In the genomic region with DNA sequence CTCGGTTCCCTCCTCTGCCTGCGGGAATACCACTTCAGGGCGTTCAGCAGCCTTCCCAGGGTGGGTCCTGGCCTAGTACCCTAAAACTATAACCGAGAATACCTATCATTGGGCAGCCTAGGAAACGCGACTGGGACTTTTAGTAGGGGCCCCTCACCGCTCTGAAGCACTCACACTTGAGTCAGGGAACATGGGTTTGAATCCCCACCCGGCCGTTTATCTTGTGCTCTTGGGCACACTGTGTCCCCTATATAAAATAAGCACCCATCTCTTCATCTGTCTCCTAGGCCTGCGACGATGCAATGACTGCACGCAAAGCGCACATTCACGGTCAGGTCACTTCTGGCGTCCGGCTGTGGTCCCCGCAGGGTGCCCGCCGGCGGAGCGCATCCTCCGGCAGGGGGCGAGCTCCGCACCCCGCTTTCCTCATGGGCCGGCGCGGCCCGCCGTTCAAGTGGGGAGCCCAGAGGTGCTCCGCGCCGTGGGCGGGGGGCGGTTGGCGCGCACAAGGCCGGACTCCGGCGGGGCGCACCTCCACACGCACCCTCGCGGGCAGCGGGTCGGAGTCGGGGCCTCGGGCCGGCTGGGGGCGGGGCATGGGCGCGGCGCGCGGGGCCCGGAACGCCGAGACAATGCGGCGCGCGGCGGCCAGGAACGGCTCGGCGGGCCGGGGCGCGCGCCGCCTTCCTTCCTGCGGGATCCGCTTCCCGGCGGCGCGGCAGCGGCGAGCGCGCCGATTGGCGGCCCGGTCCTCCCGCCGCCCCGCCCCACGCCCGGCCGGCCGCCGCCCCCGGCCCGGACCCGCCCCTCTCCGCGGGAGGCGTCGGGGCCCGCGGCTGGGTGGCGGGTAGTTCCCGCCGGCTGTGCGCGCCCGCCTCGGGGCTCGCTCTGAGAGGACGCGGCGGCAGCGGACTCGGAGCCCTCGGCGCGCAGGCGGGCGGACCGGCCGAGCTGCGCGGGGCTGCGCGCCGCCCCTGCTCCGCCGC, we compare ENCODE assay signal across 8 cellular contexts. TPM values are rescaled to one million over a fixed set of nuclear protein-coding genes. Genes with fewer than 3 reads are reported as not detected.
A peak's percentile ranks its signal among the peaks of the same experiment; 100 is the strongest.
DNase-seq lines count a peak whose midpoint lies in the region; ATAC-seq and TF ChIP-seq lines count a peak whose summit lies in the region.

A gene (plus strand): TSS at position 850 of the 986 bp plus-strand sequence. CDS start 293 bp downstream, outside the sequence.

- peak within 1 kb of the TSS; percentile 25 for H3K27ac ChIP-seq in CD8-positive, alpha-beta memory T cell (ENCODE audit: low read depth, low read length)
- peak within 1 kb of the TSS; percentile 86 for H3K27ac ChIP-seq in RWPE2 (ENCODE audit: poor library complexity, severe bottlenecking)
- H3K27ac ChIP-seq in psoas muscle: peak within 1 kb of the TSS; percentile 65

- WGBS in psoas muscle, 3 donors: 2 to 5% (median 4%) methylated on average over 49 to 127 of the region's 128 CpGs

- in situ Hi-C loops in astrocyte of the spinal cord (cut with HindIII; ENCODE audit: low sequenced_read_pairs): no loop called here

- no peaks in the 10 kb centered on the region for H3K36me3 ChIP-seq in CD8-positive, alpha-beta memory T cell (ENCODE audit: insufficient read depth, low read length)
- H3K36me3 ChIP-seq in RWPE2 (ENCODE audit: low read depth) (peaks cover 22% of the 10 kb centered on the region), psoas muscle (ENCODE audit: insufficient read depth in 1 of 2, low read depth in 1 of 2) (no peaks in the 10 kb centered on the region)

- peak within 1 kb of the TSS in 1 of 8 donors; percentile 15 for H3K27ac Mint-ChIP-seq in CD8-positive, alpha-beta memory T cell

- peak; percentile 54 for ATAC-seq in GM19452 (IDR thresholded peaks at IDR 0.05; ENCODE audit: unreplicated experiment)
- ATAC-seq in RWPE2 (ENCODE audit: low read depth): peak; percentile 62
- peak; percentile 73 to 88 (median 87) for ATAC-seq in psoas muscle

- peaks cover 0 to 2% (median 0%) of the 10 kb centered on the region in 3 donors for H3K36me3 Mint-ChIP-seq in CD8-positive, alpha-beta memory T cell

- DNase-seq in CD8-positive, alpha-beta memory T cell: peak in 1 of 5 donors; percentile 16
- DNase-seq in HuH-7.5 (ENCODE audit: low spot score): peak; percentile 74
- DNase-seq in RWPE2 (ENCODE audit: low spot score): no peak
- peak; percentile 59 for DNase-seq in astrocyte of the spinal cord (ENCODE audit: low read depth, low spot score)
- peak; percentile 53 to 58 for DNase-seq in hippocampal formation (lab: John Stamatoyannopoulos, UW)
- DNase-seq in psoas muscle: peak; percentile 80 to 86
- no peak for DNase-seq in NCI-H2107 treated with DMSO at 0.1 percent for 48 hours (lab: John Stamatoyannopoulos, UW; ENCODE audit: unreplicated experiment)

- peak within 1 kb of the TSS; percentile 37 for H3K4me3 ChIP-seq in CD8-positive, alpha-beta memory T cell (ENCODE audit: low read length)
- peak within 1 kb of the TSS; percentile 100 for H3K4me3 ChIP-seq in RWPE2 (ENCODE audit: severe bottlenecking)
- peak within 1 kb of the TSS; percentile 74 for H3K4me3 ChIP-seq in astrocyte of the spinal cord (ENCODE audit: low read depth, low read length)
- peak within 1 kb of the TSS; percentile 79 for H3K4me3 ChIP-seq in psoas muscle

- H3K27me3 ChIP-seq in CD8-positive, alpha-beta memory T cell (ENCODE audit: insufficient read depth, low read length, poor library complexity, severe bottlenecking): peaks cover 9% of the 10 kb centered on the region
- H3K27me3 ChIP-seq in RWPE2 (ENCODE audit: insufficient read depth, poor library complexity, severe bottlenecking) (no peaks in the 10 kb centered on the region), psoas muscle (ENCODE audit: insufficient read depth in 3 of 3, low read length in 2 of 3) (peaks cover 0 to 18% (median 0%) of the 10 kb centered on the region in 3 donors)

- TF ChIP-seq CTCF in RWPE2 (IDR thresholded peaks at IDR 0.05; ENCODE audit: poor library complexity, severe bottlenecking) (peak; percentile 92), astrocyte of the spinal cord (IDR thresholded peaks at IDR 0.05; ENCODE audit: low read depth, low read length) (peak; percentile 74), psoas muscle (IDR thresholded peaks at IDR 0.05) (peak; percentile 73)

- H3K4me3 Mint-ChIP-seq in CD8-positive, alpha-beta memory T cell: peak within 1 kb of the TSS; percentile 45 to 74 (median 61)

- CTCF ChIA-PET in CD8-positive, alpha-beta memory T cell (lab: Charles Lee): interaction anchor here (1.4 kb wide), 1 partner anchor 12 kb away, joined by 4 read pairs; no protein-coding TSS in a partner anchor

- H3K4me1 Mint-ChIP-seq in CD8-positive, alpha-beta memory T cell: peaks cover 3 to 8% (median 6%) of the 10 kb centered on the region in 3 donors

- POLR2A ChIA-PET in CD8-positive, alpha-beta memory T cell (lab: Charles Lee): no interaction called here

- H3K9me3 Mint-ChIP-seq in CD8-positive, alpha-beta memory T cell: no peaks in the 10 kb centered on the region

- H3K4me1 ChIP-seq in CD8-positive, alpha-beta memory T cell (ENCODE audit: insufficient read depth, low read length): no peaks in the 10 kb centered on the region
- H3K4me1 ChIP-seq in RWPE2 (ENCODE audit: insufficient read depth, poor library complexity, severe bottlenecking): peaks cover 18% of the 10 kb centered on the region
- H3K4me1 ChIP-seq in psoas muscle: no peaks in the 10 kb centered on the region

- H3K27me3 Mint-ChIP-seq in CD8-positive, alpha-beta memory T cell: peaks cover 33 to 59% of the 10 kb centered on the region in 2 donors

- no peaks in the 10 kb centered on the region for H3K9me3 ChIP-seq in CD8-positive, alpha-beta memory T cell (ENCODE audit: low read length)
- H3K9me3 ChIP-seq in RWPE2 (ENCODE audit: severe bottlenecking): no peaks in the 10 kb centered on the region
- no peaks in the 10 kb centered on the region for H3K9me3 ChIP-seq in psoas muscle

- intact Hi-C loops in psoas muscle (cut with DNase I): loop anchor here (2.0 to 5.0 kb wide), 3 partner anchors 63 to 129 kb away; no protein-coding TSS in a partner anchor

RNA-seq across cellular contexts. Expression of the gene that starts here (rescaled TPM):
- under 1 TPM; 0.15 to 0.38 TPM for total RNA-seq in CD8-positive, alpha-beta memory T cell
- polyA plus RNA-seq in CD8-positive, alpha-beta memory T cell: not detected
- 1 to 10 TPM; 2.5 to 9.0 (median 4.1) TPM for total RNA-seq in psoas muscle
- 1 to 10 TPM; 1.6 to 3.3 (median 2.0) TPM for polyA plus RNA-seq in psoas muscle

Comparison
In these comparisons a context has a peak if more than half of its experiments do, and no peak if none do; other contexts are left out.
1. DNase-seq: peak in HuH-7.5 (single experiment), astrocyte of the spinal cord (single experiment), hippocampal formation (2 of 2) and psoas muscle (2 of 2); none in RWPE2 (single experiment) and NCI-H2107 treated with DMSO at 0.1 percent for 48 hours (single experiment).
2. H3K27ac ChIP-seq: peak in every context shown above with its lines; median percentile 86 in RWPE2; 65 in psoas muscle; 25 in CD8-positive, alpha-beta memory T cell.
3. H3K4me3 ChIP-seq: peak in every context shown above with its lines; median percentile 100 in RWPE2; 79 in psoas muscle; 74 in astrocyte of the spinal cord; 37 in CD8-positive, alpha-beta memory T cell.
4. Peak in every context shown above with its lines, with median percentiles within 50 percentile points of each other: ATAC-seq and CTCF ChIP-seq.